Comparison of ENCODE assay signal across 14 cellular contexts in the genomic region with DNA sequence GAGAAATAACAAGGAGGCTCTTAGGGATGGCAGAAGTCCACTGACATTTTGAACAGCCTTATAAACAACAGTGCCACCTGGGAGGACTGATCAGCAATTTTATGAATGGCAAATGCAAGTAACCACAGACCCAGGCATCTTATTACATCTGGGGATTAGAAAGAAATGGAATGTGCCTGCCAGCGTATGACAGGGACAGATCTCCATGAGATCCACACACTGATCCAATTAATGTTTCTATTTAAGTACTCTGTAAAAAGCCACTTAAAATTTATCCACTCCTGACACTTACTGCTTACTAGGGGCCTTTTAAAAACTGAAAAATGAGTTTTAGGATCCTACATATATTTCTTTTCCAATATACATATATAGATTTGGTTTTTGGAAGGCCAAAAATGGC. TPM values are rescaled to one million over a fixed set of nuclear protein-coding genes. Genes with fewer than 3 reads are reported as not detected.
DNase-seq lines count a peak whose midpoint lies in the region; ATAC-seq and TF ChIP-seq lines count a peak whose summit lies in the region.
"Had no signal": no experiment of that assay in that cellular context is flagged by ENCODE, and none has a peak within 500 bp of the region (broad histone marks: within the 10 kb centered on the region; RNA-seq: fewer than 3 reads in every experiment).

No MANE protein-coding gene starts in this region.

- H3K27me3 ChIP-seq in breast epithelium: no peaks in the 10 kb centered on the region
- H3K27me3 ChIP-seq: left lung had no signal

- no peaks in the 10 kb centered on the region for H3K9me3 ChIP-seq in breast epithelium
- H3K9me3 ChIP-seq: left lung had no signal

- no peak for ATAC-seq in HG03571 (IDR thresholded peaks at IDR 0.05; ENCODE audit: unreplicated experiment)
- ATAC-seq: activated naive CD4-positive, alpha-beta T cell treated with anti-CD3 and anti-CD28 coated beads, Interleukin-2, amount 50 U/mL, for 72 hours; left lung had no signal

- TF ChIP-seq CTCF in breast epithelium (IDR thresholded peaks at IDR 0.05): no peak

- H3K4me3 ChIP-seq in breast epithelium: no peak overlapping the region
- H3K4me3 ChIP-seq: left lung had no signal

- H3K36me3 ChIP-seq in breast epithelium: no peaks in the 10 kb centered on the region
- H3K36me3 ChIP-seq: left lung had no signal

- TF ChIP-seq POLR2A in breast epithelium (IDR thresholded peaks at IDR 0.05): no peak

- peak; percentile 65 for DNase-seq in AG08395 (ENCODE audit: low spot score)
- peak; percentile 34 for DNase-seq in EL
- peak; percentile 76 for DNase-seq in NCI-H524 treated with DMSO at 0.1 percent for 48 hours (lab: John Stamatoyannopoulos, UW)
- DNase-seq in fibroblast of peridontal ligament (ENCODE audit: extremely low read depth): peak; percentile 68
- no peak for DNase-seq in iPS-NIHi7 (ENCODE audit: extremely low spot score)
- no peak for DNase-seq in SKM-1 treated with dmso at 0.1 percent for 144 hours (lab: John Stamatoyannopoulos, UW; ENCODE audit: unreplicated experiment)
- DNase-seq in breast epithelium (ENCODE audit: low spot score in 2 of 2): no peak
- DNase-seq: GOT3, left lung, naive B cell, NCI-H2029, T-helper 9 cell had no signal

- H3K27ac ChIP-seq in breast epithelium: no peak overlapping the region
- H3K27ac ChIP-seq: left lung had no signal

- intact Hi-C loops in breast epithelium (cut with DNase I; ENCODE audit: low total_unique reads): no loop called here

- H3K4me1 ChIP-seq in breast epithelium: peaks cover 0 to 7% of the 10 kb centered on the region in 2 donors

RNA-seq across cellular contexts. Expression of a gene that starts 28.6 kb away (rescaled TPM):
- 10 to 100 TPM; 48.2 to 93.7 (median 60.6) TPM for total RNA-seq in breast epithelium

Comparison
In these comparisons a context has a peak if more than half of its experiments do, and no peak if none do; other contexts are left out.
1. DNase-seq: peak in AG08395 (single experiment), EL (single experiment), NCI-H524 treated with DMSO at 0.1 percent for 48 hours (single experiment) and fibroblast of peridontal ligament (single experiment); none in iPS-NIHi7 (single experiment), SKM-1 treated with dmso at 0.1 percent for 144 hours (single experiment) and breast epithelium (0 of 2).